In the genomic region with DNA sequence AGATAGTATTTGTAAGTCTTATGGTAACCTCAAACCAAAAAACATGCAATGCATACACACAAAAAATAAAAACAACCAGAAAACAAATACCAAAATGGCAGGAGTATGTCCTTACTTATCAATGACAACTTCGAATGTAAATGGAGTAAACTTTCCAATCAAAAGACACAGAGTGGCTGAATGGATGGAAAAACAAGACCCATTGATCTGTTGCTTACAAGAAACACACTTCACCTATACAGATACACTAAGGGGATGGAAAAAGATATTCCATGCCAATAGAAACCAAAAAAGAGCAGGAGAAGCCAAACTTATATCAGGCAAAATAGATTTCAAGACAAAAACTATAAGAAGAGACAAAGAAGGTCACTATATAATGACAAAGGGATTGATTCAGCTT, we compare ENCODE assay signal across 17 cellular contexts. TPM values are rescaled to one million over a fixed set of nuclear protein-coding genes. Genes with fewer than 3 reads are reported as not detected.
DNase-seq lines count a peak whose midpoint lies in the region; ATAC-seq, FAIRE-seq and TF ChIP-seq lines count a peak whose summit lies in the region.
"Had no signal": no experiment of that assay in that cellular context is flagged by ENCODE, and none has a peak within 500 bp of the region (broad histone marks: within the 10 kb centered on the region; RNA-seq: fewer than 3 reads in every experiment).

No MANE protein-coding gene starts in this region.

- no peak for TF ChIP-seq CTCF in HEK293 (tag by site-specific recombination; IDR thresholded peaks at IDR 0.05)
- no peak for TF ChIP-seq CTCF in kidney (IDR thresholded peaks at IDR 0.05; ENCODE audit: borderline replicate concordance, extremely low read depth, insufficient read depth)
- TF ChIP-seq CTCF in mucosa of descending colon (IDR thresholded peaks at IDR 0.05), result no peak

- peak; percentile 25 for FAIRE-seq in kidney (lab: Jason Lieb, UNC)
- FAIRE-seq: D721Med, GM12891 had no signal

- H3K36me3 ChIP-seq in HEK293 (ENCODE audit: control insufficient read depth in 2 of 2, insufficient read depth in 1 of 2, low read length in 2 of 2) (no peaks in the 10 kb centered on the region), kidney (ENCODE audit: control insufficient read depth in 1 of 2, insufficient read depth in 2 of 2, low read length in 2 of 2) (no peaks in the 10 kb centered on the region), mucosa of descending colon (ENCODE audit: low read depth) (no peaks in the 10 kb centered on the region)
- H3K36me3 ChIP-seq: BLaER1 treated with 17β-estradiol and CSF1 and Interleukin-3, amounts not matched to agents 10 nM and 100 nM had no signal

- no peak overlapping the region for H3K27ac ChIP-seq in HEK293 (ENCODE audit: extremely low read depth, low read depth, low read length)
- H3K27ac ChIP-seq in kidney (ENCODE audit: low read depth in 2 of 2, low read length in 2 of 2), result no peak overlapping the region
- H3K27ac ChIP-seq: BLaER1 treated with 17β-estradiol and CSF1 and Interleukin-3, amounts not matched to agents 10 nM and 100 nM; C4-2B had no signal

- H3K4me3 ChIP-seq in HEK293 (ENCODE audit: low read depth, low read length) (no peak overlapping the region), kidney (ENCODE audit: low read length in 2 of 2) (no peak overlapping the region), mucosa of descending colon (no peak overlapping the region)
- H3K4me3 ChIP-seq: BLaER1 treated with 17β-estradiol and CSF1 and Interleukin-3, amounts not matched to agents 10 nM and 100 nM had no signal

- intact Hi-C loops in kidney (cut with DNase I) (no loop called here), mucosa of descending colon (cut with DNase I, micrococcal nuclease) (no loop called here)

- no peak overlapping the region for H3K9ac ChIP-seq in kidney (ENCODE audit: low read length in 2 of 2)
- H3K9ac ChIP-seq: BLaER1 treated with 17β-estradiol and CSF1 and Interleukin-3, amounts not matched to agents 10 nM and 100 nM had no signal

- no peaks in the 10 kb centered on the region for H3K9me3 ChIP-seq in HEK293 (ENCODE audit: control insufficient read depth, insufficient read depth, low read depth, low read length)
- H3K9me3 ChIP-seq in kidney (ENCODE audit: control insufficient read depth in 1 of 2, low read length in 2 of 2), result no peaks in the 10 kb centered on the region
- H3K9me3 ChIP-seq in mucosa of descending colon, result no peaks in the 10 kb centered on the region
- H3K9me3 ChIP-seq: Caco-2 had no signal

- ATAC-seq in mucosa of descending colon (no peak), GM18519 (IDR thresholded peaks at IDR 0.05; ENCODE audit: low FRiP score, unreplicated experiment) (no peak)
- ATAC-seq: CD8-positive, alpha-beta T cell had no signal

- POLR2A ChIA-PET in HEK293 (lab: Yijun Ruan, JAX), result no interaction called here

- CTCF ChIA-PET in HEK293 (lab: Yijun Ruan, JAX), result interaction anchor here (0.6 kb wide), 2 partner anchors 10 to 384 kb away, joined by 3 read pairs; no protein-coding TSS in a partner anchor

- DNase-seq in kidney (no peak), mucosa of descending colon (no peak)
- no peak for DNase-seq in activated effector memory CD4-positive, alpha-beta T cell treated with anti-CD3 and anti-CD28 coated beads, Interleukin-2, amount 50 U/mL, for 16 hours
- DNase-seq: 8988T; AML-193; Caco-2; Calu3; CD4-positive, alpha-beta T cell; CD8-positive, alpha-beta T cell; DMS79 treated with DMSO at 0.1 percent for 48 hours; GF-D8 had no signal

- H3K4me1 ChIP-seq in HEK293 (ENCODE audit: control insufficient read depth, insufficient read depth, low read length), result no peaks in the 10 kb centered on the region
- no peaks in the 10 kb centered on the region for H3K4me1 ChIP-seq in kidney (ENCODE audit: control insufficient read depth in 1 of 2, insufficient read depth in 1 of 2, low read depth in 1 of 2, low read length in 2 of 2)
- no peaks in the 10 kb centered on the region for H3K4me1 ChIP-seq in mucosa of descending colon (ENCODE audit: low read depth)
- H3K4me1 ChIP-seq: BLaER1 treated with 17β-estradiol and CSF1 and Interleukin-3, amounts not matched to agents 10 nM and 100 nM; Caco-2 had no signal

TF ChIP-seq in HEK293, 187 proteins besides CTCF, POLR2A, EP300 and RAD21:
- TF ChIP-seq ZNF623 (tag by site-specific recombination; IDR thresholded peaks at IDR 0.05), result no peak
- no peak for TF ChIP-seq ZNF768 (tag by site-specific recombination; IDR thresholded peaks at IDR 0.05)
- peak; percentile 68 for TF ChIP-seq TRIM28 (IDR thresholded peaks at IDR 0.05; ENCODE audit: borderline replicate concordance, low read length)
- no peak for TF ChIP-seq BCL11B (tag by site-specific recombination; IDR thresholded peaks at IDR 0.05; ENCODE audit: low read depth)
- TF ChIP-seq YY1 (tag by site-specific recombination; IDR thresholded peaks at IDR 0.05), result no peak
- TF ChIP-seq, protein P1, sequence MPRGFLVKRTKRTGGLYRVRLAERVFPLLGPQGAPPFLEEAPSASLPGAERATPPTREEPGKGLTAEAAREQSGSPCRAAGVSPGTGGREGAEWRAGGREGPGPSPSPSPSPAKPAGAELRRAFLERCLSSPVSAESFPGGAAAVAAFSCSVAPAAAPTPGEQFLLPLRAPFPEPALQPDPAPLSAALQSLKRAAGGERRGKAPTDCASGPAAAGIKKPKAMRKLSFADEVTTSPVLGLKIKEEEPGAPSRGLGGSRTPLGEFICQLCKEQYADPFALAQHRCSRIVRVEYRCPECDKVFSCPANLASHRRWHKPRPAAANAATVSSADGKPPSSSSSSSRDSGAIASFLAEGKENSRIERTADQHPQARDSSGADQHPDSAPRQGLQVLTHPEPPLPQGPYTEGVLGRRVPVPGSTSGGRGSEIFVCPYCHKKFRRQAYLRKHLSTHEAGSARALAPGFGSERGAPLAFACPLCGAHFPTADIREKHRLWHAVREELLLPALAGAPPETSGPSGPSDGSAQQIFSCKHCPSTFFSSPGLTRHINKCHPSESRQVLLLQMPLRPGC (tag by site-specific recombination; IDR thresholded peaks at IDR 0.05), result no peak
- TF ChIP-seq, protein P2, sequence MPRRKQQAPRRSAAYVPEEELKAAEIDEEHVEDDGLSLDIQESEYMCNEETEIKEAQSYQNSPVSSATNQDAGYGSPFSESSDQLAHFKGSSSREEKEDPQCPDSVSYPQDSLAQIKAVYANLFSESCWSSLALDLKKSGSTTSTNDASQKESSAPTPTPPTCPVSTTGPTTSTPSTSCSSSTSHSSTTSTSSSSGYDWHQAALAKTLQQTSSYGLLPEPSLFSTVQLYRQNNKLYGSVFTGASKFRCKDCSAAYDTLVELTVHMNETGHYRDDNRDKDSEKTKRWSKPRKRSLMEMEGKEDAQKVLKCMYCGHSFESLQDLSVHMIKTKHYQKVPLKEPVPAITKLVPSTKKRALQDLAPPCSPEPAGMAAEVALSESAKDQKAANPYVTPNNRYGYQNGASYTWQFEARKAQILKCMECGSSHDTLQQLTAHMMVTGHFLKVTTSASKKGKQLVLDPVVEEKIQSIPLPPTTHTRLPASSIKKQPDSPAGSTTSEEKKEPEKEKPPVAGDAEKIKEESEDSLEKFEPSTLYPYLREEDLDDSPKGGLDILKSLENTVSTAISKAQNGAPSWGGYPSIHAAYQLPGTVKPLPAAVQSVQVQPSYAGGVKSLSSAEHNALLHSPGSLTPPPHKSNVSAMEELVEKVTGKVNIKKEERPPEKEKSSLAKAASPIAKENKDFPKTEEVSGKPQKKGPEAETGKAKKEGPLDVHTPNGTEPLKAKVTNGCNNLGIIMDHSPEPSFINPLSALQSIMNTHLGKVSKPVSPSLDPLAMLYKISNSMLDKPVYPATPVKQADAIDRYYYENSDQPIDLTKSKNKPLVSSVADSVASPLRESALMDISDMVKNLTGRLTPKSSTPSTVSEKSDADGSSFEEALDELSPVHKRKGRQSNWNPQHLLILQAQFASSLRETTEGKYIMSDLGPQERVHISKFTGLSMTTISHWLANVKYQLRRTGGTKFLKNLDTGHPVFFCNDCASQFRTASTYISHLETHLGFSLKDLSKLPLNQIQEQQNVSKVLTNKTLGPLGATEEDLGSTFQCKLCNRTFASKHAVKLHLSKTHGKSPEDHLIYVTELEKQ (tag by site-specific recombination; IDR thresholded peaks at IDR 0.05; ENCODE audit: borderline replicate concordance), result no peak
- peak; percentile 95 for TF ChIP-seq SETDB1 (IDR thresholded peaks at IDR 0.05; ENCODE audit: insufficient read length, low read length)
- TF ChIP-seq ZNF585B (tag by site-specific recombination; IDR thresholded peaks at IDR 0.05), result no peak

RNA-seq across cellular contexts. Expression of a gene that starts 8.7 kb away (rescaled TPM):
- 51.0 TPM for total RNA-seq in kidney
- 17.3 TPM for polyA plus RNA-seq in kidney (ENCODE audit: insufficient read depth, low read depth, low replicate concordance)
- total RNA-seq in mucosa of descending colon, result 10 to 100 TPM; 36.4 to 71.4 (median 46.9) TPM

RNA-seq across cellular contexts. Expression of a gene that starts 29.7 kb away (rescaled TPM):
- total RNA-seq in kidney (24.5 TPM), mucosa of descending colon (10 to 100 TPM; 20.9 to 28.6 (median 27.2) TPM)
- polyA plus RNA-seq in kidney (ENCODE audit: insufficient read depth, low read depth, low replicate concordance), result 13.7 TPM
